In the genomic region with DNA sequence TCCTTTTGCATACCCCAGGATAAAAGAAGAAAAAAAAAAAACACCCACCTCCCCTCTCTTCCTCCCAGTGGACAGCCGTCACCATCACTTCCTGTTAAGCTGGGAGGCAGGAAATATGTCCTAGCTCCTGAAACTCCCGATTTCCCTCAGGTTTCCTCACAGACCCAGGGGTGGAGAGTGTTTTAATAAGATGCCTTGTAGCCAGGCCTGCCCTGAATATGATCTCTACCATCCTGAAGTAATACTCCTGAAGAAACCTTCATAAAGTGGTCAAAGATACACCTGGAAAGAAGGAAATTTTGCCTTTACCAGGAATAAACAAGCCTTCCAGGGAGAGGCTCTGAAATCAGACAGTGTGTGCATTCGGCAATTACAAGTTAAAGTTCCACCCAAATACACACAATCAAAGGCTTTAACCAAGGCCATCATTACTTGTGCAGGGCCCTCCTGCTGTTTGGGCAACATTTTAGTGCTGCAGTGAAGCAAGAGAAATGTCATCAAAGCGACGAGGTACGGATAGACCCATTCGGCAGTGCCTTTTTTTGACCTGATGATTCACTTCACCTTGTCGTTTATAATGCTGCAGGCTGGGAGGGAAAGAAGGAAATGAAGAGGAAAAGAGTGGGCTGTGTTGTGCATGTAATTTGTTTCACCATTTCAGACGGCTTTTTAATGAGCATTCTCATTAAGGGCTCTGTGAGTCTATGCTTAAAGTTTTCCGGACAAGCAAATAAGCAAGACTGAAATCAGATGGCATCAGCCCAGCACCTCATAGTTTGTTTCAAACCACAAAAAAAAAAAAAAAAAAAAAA, we compare ENCODE assay signal across 9 cellular contexts. TPM values are rescaled to one million over a fixed set of nuclear protein-coding genes. Genes with fewer than 3 reads are reported as not detected.
DNase-seq lines count a peak whose midpoint lies in the region; ATAC-seq, FAIRE-seq and TF ChIP-seq lines count a peak whose summit lies in the region.
"Had no signal": no experiment of that assay in that cellular context is flagged by ENCODE, and none has a peak within 500 bp of the region (broad histone marks: within the 10 kb centered on the region; RNA-seq: fewer than 3 reads in every experiment).

No MANE protein-coding gene starts in this region.

- no peak overlapping the region for H3K4me3 Mint-ChIP-seq in CD8-positive, alpha-beta T cell

- no peaks in the 10 kb centered on the region for H3K4me1 Mint-ChIP-seq in CD8-positive, alpha-beta T cell (ENCODE audit: low read depth)

- H4K20me1 ChIP-seq in H1 (replicated peaks in 1 of 2; ENCODE audit: control insufficient read depth in 1 of 2, insufficient read depth in 2 of 2, low read length in 2 of 2) = no peaks in the 10 kb centered on the region

- peaks cover 2% of the 10 kb centered on the region for H3K27me3 Mint-ChIP-seq in CD8-positive, alpha-beta T cell (ENCODE audit: low read depth)

- WGBS in H1 (ENCODE audit: extremely low coverage in 1 of 2, insufficient coverage in 1 of 2, insufficient read length in 1 of 2, insufficient replicate concordance in 2 of 2, low coverage in 1 of 2, low lambda C conversion rate in 2 of 2, missing lambda C conversion rate in 1 of 2), 2 experiments = 86% methylated on average over 10 of the region's 10 CpGs; no CpG with 5 or more reads in 1 of the 2 experiments

- no peak overlapping the region for H4K8ac ChIP-seq in H1 (ENCODE audit: extremely low read depth, insufficient read depth, low read length)

- H3K14ac ChIP-seq in H1 (ENCODE audit: insufficient read length) = no peak overlapping the region

- H3K4me1 ChIP-seq in H1 (replicated peaks in 1 of 4; ENCODE audit: control insufficient read depth in 3 of 4, insufficient read depth in 4 of 4, low read length in 3 of 4) = peaks cover 0 to 13% (median 6%) of the 10 kb centered on the region in 4 experiments; a peak in 5 of 7 replicates
- H3K4me1 ChIP-seq in mucosa of rectum (ENCODE audit: control insufficient read depth in 2 of 2, insufficient read depth in 2 of 2, low read length in 2 of 2) = peaks cover 13 to 42% of the 10 kb centered on the region in 2 donors
- no peaks in the 10 kb centered on the region for H3K4me1 ChIP-seq in CD8-positive, alpha-beta T cell (ENCODE audit: insufficient read depth, low read length)

- CTCF ChIA-PET in H1 (lab: Charles Lee; ENCODE audit: partially characterized antibody) = interaction anchor here (0.6 to 4.9 kb wide), 7 partner anchors 16 to 1296 kb away, joined by 3 to 39 read pairs (median 4); no protein-coding TSS in a partner anchor
- CTCF ChIA-PET in CD8-positive, alpha-beta T cell (lab: Charles Lee) = no interaction called here

- no peak overlapping the region for H4K91ac ChIP-seq in H1 (replicated peaks; ENCODE audit: insufficient read length, low read length)

- DNase-seq in AG09319 (ENCODE audit: extremely low read depth, low read depth) (peak; percentile 19), NCI-H146 (lab: John Stamatoyannopoulos, UW) (peak; percentile 64), H1 (ENCODE audit: low read depth in 1 of 2, low spot score in 2 of 2) (no peak), OCI-M1 (lab: John Stamatoyannopoulos, UW) (no peak)
- no peak for DNase-seq in CD8-positive, alpha-beta T cell
- DNase-seq in activated CD8-positive, alpha-beta memory T cell treated with anti-CD3 and anti-CD28 coated beads for 24 hours = no peak
- DNase-seq: DMS153 had no signal

- H3K23ac ChIP-seq in H1 (ENCODE audit: insufficient read length) = no peak overlapping the region

- no peak overlapping the region for H2BK20ac ChIP-seq in H1 (ENCODE audit: low read length)

- H3K36me3 Mint-ChIP-seq in CD8-positive, alpha-beta T cell = no peaks in the 10 kb centered on the region

- no peaks in the 10 kb centered on the region for H3K79me2 ChIP-seq in H1 (ENCODE audit: control insufficient read depth in 1 of 2, insufficient read depth in 2 of 2, low read length in 2 of 2)

- TF ChIP-seq CTCF in AG09319 (IDR thresholded peaks at IDR 0.05; ENCODE audit: low read depth, low read length) (no peak), H1 (IDR thresholded peaks at IDR 0.05; ENCODE audit: control extremely low read depth in 1 of 3, insufficient read depth in 1 of 3, low read depth in 1 of 3, low read length in 3 of 3) (no peak)
- no peak for TF ChIP-seq CTCF in CD8-positive, alpha-beta T cell (IDR thresholded peaks at IDR 0.05)

- no peaks in the 10 kb centered on the region for H3K9me3 ChIP-seq in H1 (ENCODE audit: insufficient read depth in 2 of 2, low read depth in 1 of 2, low read length in 1 of 2)
- H3K9me3 ChIP-seq in mucosa of rectum (ENCODE audit: control insufficient read depth in 2 of 2, low read length in 2 of 2) = no peaks in the 10 kb centered on the region
- H3K9me3 ChIP-seq in CD8-positive, alpha-beta T cell (ENCODE audit: low read length) = no peaks in the 10 kb centered on the region

- H3K4me3 ChIP-seq in H1 (ENCODE audit: extremely low read depth in 1 of 4, insufficient read depth in 2 of 4, low read depth in 3 of 4, low read length in 4 of 4) (no peak overlapping the region), mucosa of rectum (ENCODE audit: low read length in 2 of 2) (peak overlapping the region; percentile 37 to 45)
- H3K4me3 ChIP-seq in CD8-positive, alpha-beta T cell (ENCODE audit: low read depth, low read length) = no peak overlapping the region

- H2BK120ac ChIP-seq in H1 (replicated peaks; ENCODE audit: low read depth, low read length) = no peak overlapping the region

- H3K56ac ChIP-seq in H1 (replicated peaks; ENCODE audit: insufficient read length, low read depth, low read length) = no peak overlapping the region

- no peak overlapping the region for H2BK12ac ChIP-seq in H1 (ENCODE audit: low read depth, low read length)

- H3K27ac ChIP-seq in H1 (ENCODE audit: low read depth, low read length) (no peak overlapping the region), mucosa of rectum (ENCODE audit: low read depth in 2 of 2, low read length in 2 of 2) (peak overlapping the region; percentile 73 to 78)
- H3K27ac ChIP-seq in CD8-positive, alpha-beta T cell (ENCODE audit: low read depth, low read length) = no peak overlapping the region

- H2BK5ac ChIP-seq in H1 (ENCODE audit: low read depth, low read length) = peak overlapping the region; percentile 35; the same call in 1 of the 2 replicates

- no peaks in the 10 kb centered on the region for H3K27me3 ChIP-seq in H1 (replicated peaks in 1 of 4; ENCODE audit: control insufficient read depth in 3 of 4, extremely low read depth in 1 of 4, insufficient read depth in 3 of 4, low read length in 3 of 4)
- no peaks in the 10 kb centered on the region for H3K27me3 ChIP-seq in mucosa of rectum (ENCODE audit: control insufficient read depth in 2 of 2, insufficient read depth in 2 of 2, low read length in 2 of 2)
- H3K27me3 ChIP-seq in CD8-positive, alpha-beta T cell (ENCODE audit: insufficient read depth, low read length) = no peaks in the 10 kb centered on the region

- H2AFZ ChIP-seq in H1 (ENCODE audit: low read length) = peak overlapping the region; percentile 88

- H3K9me3 Mint-ChIP-seq in CD8-positive, alpha-beta T cell = no peaks in the 10 kb centered on the region

- ATAC-seq in CD8-positive, alpha-beta T cell = no peak
- no peak for ATAC-seq in HG02642 (IDR thresholded peaks at IDR 0.05; ENCODE audit: poor library complexity, unreplicated experiment)

- H3K27ac Mint-ChIP-seq in CD8-positive, alpha-beta T cell = no peak overlapping the region

- H2AK5ac ChIP-seq in H1 (ENCODE audit: low read depth, low read length) = no peak overlapping the region

- H3K18ac ChIP-seq in H1 (ENCODE audit: extremely low read depth, low read length) = no peak overlapping the region

- H3K23me2 ChIP-seq in H1 (ENCODE audit: low read depth, low read length) = no peaks in the 10 kb centered on the region

- no peaks in the 10 kb centered on the region for H3K79me1 ChIP-seq in H1 (ENCODE audit: low read depth, low read length)

- H3K9ac ChIP-seq in H1 (replicated peaks in 1 of 4; ENCODE audit: extremely low read depth in 1 of 4, low read depth in 3 of 4, low read length in 3 of 4) (no peak overlapping the region), mucosa of rectum (ENCODE audit: low read depth in 1 of 2, low read length in 2 of 2) (peak overlapping the region in 1 of 2 donors; percentile 30)

- H4K5ac ChIP-seq in H1 (ENCODE audit: insufficient read length, low read depth, low read length) = no peak overlapping the region

- no peak overlapping the region for H3K4me2 ChIP-seq in H1 (ENCODE audit: insufficient read depth in 1 of 2, low read depth in 2 of 2, low read length in 2 of 2)

- intact Hi-C loops in CD8-positive, alpha-beta T cell (cut with DNase I, micrococcal nuclease) = no loop called here

- H3K36me3 ChIP-seq in H1 (ENCODE audit: control insufficient read depth in 2 of 4, insufficient read depth in 4 of 4, low read length in 3 of 4) = no peaks in the 10 kb centered on the region
- H3K36me3 ChIP-seq in mucosa of rectum (ENCODE audit: control insufficient read depth in 2 of 2, insufficient read depth in 2 of 2, low read length in 2 of 2) = no peaks in the 10 kb centered on the region
- H3K36me3 ChIP-seq in CD8-positive, alpha-beta T cell (ENCODE audit: insufficient read depth, low read length) = no peaks in the 10 kb centered on the region

- no peak overlapping the region for H2BK15ac ChIP-seq in H1 (ENCODE audit: low read length)

- no peak for TF ChIP-seq RAD21 in H1 (IDR thresholded peaks at IDR 0.05 in 1 of 2, conservative IDR thresholded peaks at IDR 0.05 in 1 of 2; ENCODE audit: low read depth in 2 of 2, low read length in 2 of 2)

- no peak for TF ChIP-seq POLR2A in H1 (IDR thresholded peaks at IDR 0.05; ENCODE audit: control extremely low read depth in 1 of 2, low read depth in 2 of 2, low read length in 2 of 2)

- TF ChIP-seq EP300 in H1 (IDR thresholded peaks at IDR 0.05; ENCODE audit: borderline replicate concordance in 1 of 2, low read depth in 2 of 2, low read length in 2 of 2) = no peak

- no peak overlapping the region for H3K4ac ChIP-seq in H1 (replicated peaks; ENCODE audit: insufficient read length, low read depth, low read length)

- FAIRE-seq in H1 (lab: Jason Lieb, UNC) = no peak

- POLR2A ChIA-PET in H1 (lab: Charles Lee; ENCODE audit: partially characterized antibody) = no interaction called here
- POLR2A ChIA-PET in CD8-positive, alpha-beta T cell (lab: Charles Lee) = no interaction called here

TF ChIP-seq in H1, 55 proteins besides CTCF, POLR2A, EP300 and RAD21 (continues in another document):
- no peak for TF ChIP-seq BACH1 (IDR thresholded peaks at IDR 0.05; ENCODE audit: low read length)
- no peak for TF ChIP-seq TAF7 (optimal IDR thresholded peaks at IDR 0.05; ENCODE audit: borderline replicate concordance, low read depth, low read length)
- TF ChIP-seq JUN (IDR thresholded peaks at IDR 0.05; ENCODE audit: low read depth, low read length) = no peak

RNA-seq across cellular contexts. Expression of a gene that starts 41.0 kb away (rescaled TPM):
- total RNA-seq in H1 (2021; fragmentation: NEBNext Ultra II Directional; extraction: Animal tissue kit (Norgen Biotek cat#: 25700)) = 31.2 and 32.5 TPM in 2 replicates
- 15.9 and 18.3 TPM in 2 replicates for polyA plus RNA-seq in H1 (2011; rRNA removed)
- polyA plus RNA-seq in H1 (2011; cell fraction: cytosol; rRNA removed) = 22.8 TPM
- polyA plus RNA-seq in H1 (2011; cell fraction: nucleus; rRNA removed) = 49.7 TPM
- polyA plus RNA-seq in H1 (2012, experiment 1 of 2) = 11.0 to 15.3 TPM (median 14.4 TPM) in 4 replicates
- polyA plus RNA-seq in H1 (2012, experiment 2 of 2) = 0.58 TPM
- polyA plus RNA-seq in H1 (2013, experiment 1 of 2) = 18.8 TPM
- polyA plus RNA-seq in H1 (2013, experiment 2 of 2) = 16.6 TPM
- 85.6 and 86.2 TPM in 2 replicates for polyA minus RNA-seq in H1 (2011; rRNA and poly(A)+ RNA removed)
- polyA minus RNA-seq in H1 (2011; cell fraction: cytosol; rRNA and poly(A)+ RNA removed) = 36.5 TPM
- polyA minus RNA-seq in H1 (2011; cell fraction: nucleus; rRNA and poly(A)+ RNA removed) = 128 TPM
- total RNA-seq in CD8-positive, alpha-beta T cell = not detected

Comparison
In these comparisons a context has a peak if more than half of its experiments do, and no peak if none do; other contexts are left out.
1. DNase-seq: peak in AG09319 (single experiment) and NCI-H146 (single experiment); none in H1 (0 of 2), CD8-positive, alpha-beta T cell (0 of 7), OCI-M1 (single experiment) and activated CD8-positive, alpha-beta memory T cell treated with anti-CD3 and anti-CD28 coated beads for 24 hours (single experiment).
2. H3K27ac ChIP-seq: peak in mucosa of rectum (2 of 2); none in H1 (single experiment) and CD8-positive, alpha-beta T cell (single experiment).
3. H3K4me3 ChIP-seq: peak in mucosa of rectum (2 of 2); none in H1 (0 of 4) and CD8-positive, alpha-beta T cell (single experiment).
4. RNA of a gene that starts 41.0 kb away (total RNA-seq): 31.2 to 32.5 TPM in H1; not detected in CD8-positive, alpha-beta T cell; every median in the first group is over 10 times any median in the second.